In the genomic region with DNA sequence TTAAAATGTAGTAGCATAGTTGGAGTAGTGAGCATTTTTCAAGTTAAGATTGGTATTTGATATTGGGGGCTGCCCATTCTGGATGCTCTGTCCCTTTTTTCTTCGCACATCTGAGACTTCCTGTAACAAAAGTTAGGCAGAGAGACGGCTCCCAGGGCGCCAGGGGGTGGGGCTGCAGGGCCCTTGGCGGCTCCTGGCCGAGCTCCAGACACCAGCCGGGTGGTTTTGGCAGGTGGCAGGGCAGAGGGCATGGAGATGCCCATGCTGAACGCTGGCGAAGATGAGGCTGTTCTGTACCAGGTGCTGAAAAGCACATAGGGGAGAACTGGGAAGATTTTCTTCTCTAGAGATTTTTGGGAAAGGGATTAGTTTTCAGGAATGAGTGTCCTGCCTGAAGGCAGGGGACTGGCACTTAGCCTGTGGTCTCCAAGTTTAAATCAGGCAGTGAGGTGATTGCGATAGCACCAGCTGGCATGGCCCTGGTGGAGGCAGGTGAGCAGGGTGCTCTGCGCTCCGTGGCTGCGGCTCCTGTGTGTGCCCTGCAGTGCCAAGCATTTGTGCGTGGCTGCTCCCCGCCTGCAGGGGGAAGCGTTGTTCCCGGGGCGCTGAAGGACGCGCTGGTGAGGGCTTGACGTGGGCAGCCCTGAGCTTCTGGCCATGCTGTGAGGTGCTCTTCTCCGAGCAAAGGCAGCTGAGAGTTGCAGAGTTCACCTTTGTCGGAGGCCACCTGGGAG, we compare ENCODE assay signal across 13 cellular contexts. TPM values are rescaled to one million over a fixed set of nuclear protein-coding genes. Genes with fewer than 3 reads are reported as not detected.
DNase-seq lines count a peak whose midpoint lies in the region; ATAC-seq, FAIRE-seq and TF ChIP-seq lines count a peak whose summit lies in the region.
"Had no signal": no experiment of that assay in that cellular context is flagged by ENCODE, and none has a peak within 500 bp of the region (broad histone marks: within the 10 kb centered on the region; RNA-seq: fewer than 3 reads in every experiment).

No MANE protein-coding gene starts in this region.

- ATAC-seq in left lobe of liver (peak; percentile 86), GM18870 (IDR thresholded peaks at IDR 0.05; ENCODE audit: unreplicated experiment) (no peak)
- ATAC-seq: activated T-cell treated with anti-CD3 and anti-CD28 coated beads, Interleukin-2, amount 50 U/mL, for 72 hours; CD8-positive, alpha-beta T cell had no signal

- H3K4me3 ChIP-seq in WERI-Rb-1 (ENCODE audit: low read depth, low read length) = no peak overlapping the region

- FAIRE-seq in GM19239 (lab: Jason Lieb, UNC) = no peak
- FAIRE-seq: GM12891 had no signal

- no peaks in the 10 kb centered on the region for H3K27me3 ChIP-seq in WERI-Rb-1 (ENCODE audit: insufficient read depth, low read depth, severe bottlenecking)

- in situ Hi-C loops in GM13976 (cut with MboI; ENCODE audit: low sequenced_read_pairs, unreplicated experiment) (no loop called here), KBM-7 (cut with MboI; ENCODE audit: low pct_unique_long_range_greater_than_20kb, low sequenced_read_pairs) (no loop called here)

- H3K9me3 ChIP-seq in WERI-Rb-1 (ENCODE audit: severe bottlenecking) = no peaks in the 10 kb centered on the region

- TF ChIP-seq CTCF in AG09319 (IDR thresholded peaks at IDR 0.05; ENCODE audit: low read depth, low read length) = peak; percentile 3
- TF ChIP-seq CTCF in GM13976 (IDR thresholded peaks at IDR 0.05; ENCODE audit: borderline replicate concordance, control extremely low read depth, extremely low read depth, insufficient read depth, missing control alignments) = peak; percentile 2
- TF ChIP-seq CTCF in WERI-Rb-1 (IDR thresholded peaks at IDR 0.05; ENCODE audit: low read depth, low read length) = peak; percentile 52

- peaks cover 39% of the 10 kb centered on the region for H3K36me3 ChIP-seq in WERI-Rb-1

- no peak overlapping the region for H3K27ac ChIP-seq in WERI-Rb-1

- no peak for DNase-seq in AG09319 (ENCODE audit: extremely low read depth, low read depth)
- no peak for DNase-seq in GM13976 (ENCODE audit: low spot score)
- peak; percentile 7 for DNase-seq in WERI-Rb-1
- peak; percentile 74 for DNase-seq in left lobe of liver (ENCODE audit: low spot score)
- no peak for DNase-seq in GM19239 (ENCODE audit: insufficient read length, low spot score)
- DNase-seq in KBM-7 = no peak
- no peak for DNase-seq in T-helper 1 cell
- DNase-seq: activated T-cell treated with anti-CD3 and anti-CD28 coated beads, Interleukin-2, amount 50 U/mL, for 72 hours; CD8-positive, alpha-beta T cell; foreskin melanocyte; NCI-H1930 had no signal

RNA-seq across cellular contexts. Expression of gene HGFAC, which starts 23.6 kb away (rescaled TPM):
- total RNA-seq in left lobe of liver = 177 TPM
- total RNA-seq: CD8-positive, alpha-beta T cell had no signal

RNA-seq across cellular contexts. Expression of gene DOK7, which starts 44.9 kb away (rescaled TPM):
- total RNA-seq in left lobe of liver = 0.83 TPM
- total RNA-seq: activated T-cell treated with anti-CD3 and anti-CD28 coated beads, Interleukin-2, amount 50 U/mL, for 72 hours; CD8-positive, alpha-beta T cell had no signal

Comparison
In these comparisons a context has a peak if more than half of its experiments do, and no peak if none do; other contexts are left out.
1. DNase-seq: peak in WERI-Rb-1 (single experiment) and left lobe of liver (single experiment); none in AG09319 (single experiment), GM13976 (single experiment), GM19239 (single experiment), KBM-7 (single experiment) and T-helper 1 cell (0 of 5).
2. CTCF ChIP-seq: peak in every context shown above with its lines; median percentile 52 in WERI-Rb-1; 3 in AG09319; 2 in GM13976.